ENCODE assay signal across 21 cellular contexts in the genomic region with DNA sequence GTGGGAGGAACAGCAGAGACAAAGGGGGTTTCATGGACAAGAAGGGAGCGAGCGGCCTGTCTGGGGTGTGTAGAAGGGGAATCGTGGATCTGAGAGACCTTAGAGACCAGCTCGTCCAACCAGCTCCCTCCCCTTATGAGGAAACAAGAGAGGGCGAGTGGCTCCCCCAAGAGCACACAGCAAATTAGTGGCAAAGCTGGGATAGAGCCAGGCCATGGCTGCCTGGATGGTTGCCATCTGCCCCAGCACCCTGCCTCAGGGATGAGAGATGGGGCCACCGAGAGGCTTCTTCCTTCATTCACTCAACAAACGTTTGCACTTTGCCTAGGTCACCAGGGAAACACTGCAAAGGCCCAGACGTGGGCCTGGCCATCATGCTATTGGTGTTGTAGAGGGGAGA. TPM values are rescaled to one million over a fixed set of nuclear protein-coding genes. Genes with fewer than 3 reads are reported as not detected.
A peak's percentile ranks its signal among the peaks of the same experiment; 100 is the strongest.
DNase-seq lines count a peak whose midpoint lies in the region; ATAC-seq, FAIRE-seq and TF ChIP-seq lines count a peak whose summit lies in the region.
"Had no signal": no experiment of that assay in that cellular context is flagged by ENCODE, and none has a peak within 500 bp of the region (broad histone marks: within the 10 kb centered on the region; RNA-seq: fewer than 3 reads in every experiment).

No MANE protein-coding gene starts in this region.

- no peak overlapping the region for H3K23ac ChIP-seq in mesendoderm (ENCODE audit: low read length)

- H3K4me1 Mint-ChIP-seq in T-helper 17 cell (peaks cover 6% of the 10 kb centered on the region), neural crest cell (peaks cover 17% of the 10 kb centered on the region)
- H3K4me1 Mint-ChIP-seq in stimulated activated effector memory CD8-positive, alpha-beta T cell treated with anti-CD3 and anti-CD28 coated beads, Interleukin-12 subunit alpha, Interleukin-12 subunit beta, amount 100 ng/mL, for 72 hours, result peaks cover 9% of the 10 kb centered on the region

- no peak for FAIRE-seq in K562 (lab: Jason Lieb, UNC)
- FAIRE-seq: GM12891, GM18507, H54 had no signal

- no peak overlapping the region for H2AK5ac ChIP-seq in mesendoderm (ENCODE audit: low read length)

- no peak overlapping the region for H3K18ac ChIP-seq in mesendoderm (ENCODE audit: low read length)

- H3K36me3 Mint-ChIP-seq in T-helper 17 cell (ENCODE audit: low read depth) (peaks cover 5% of the 10 kb centered on the region), neural crest cell (ENCODE audit: low read depth) (no peaks in the 10 kb centered on the region)
- peaks cover 6% of the 10 kb centered on the region for H3K36me3 Mint-ChIP-seq in stimulated activated effector memory CD8-positive, alpha-beta T cell treated with anti-CD3 and anti-CD28 coated beads, Interleukin-12 subunit alpha, Interleukin-12 subunit beta, amount 100 ng/mL, for 72 hours

- H3K27me3 ChIP-seq in K562 (ENCODE audit: control insufficient read depth in 2 of 2, insufficient read depth in 2 of 2, low read length in 2 of 2) (no peaks in the 10 kb centered on the region; a peak in 1 of 5 replicates), mesendoderm (ENCODE audit: insufficient read depth, low read length, poor library complexity) (no peaks in the 10 kb centered on the region), upper lobe of right lung (no peaks in the 10 kb centered on the region)

- no peak overlapping the region for H3K56ac ChIP-seq in mesendoderm (ENCODE audit: low read length)

- H3K27ac ChIP-seq in K562 (ENCODE audit: extremely low read depth, low read depth, low read length), result no peak overlapping the region
- no peak overlapping the region for H3K27ac ChIP-seq in mesendoderm (ENCODE audit: low read depth, low read length)
- no peak overlapping the region for H3K27ac ChIP-seq in upper lobe of right lung

- CTCF ChIA-PET in K562 (lab: Yijun Ruan, JAX; ENCODE audit: low intra/inter-chr PET ratio), result no interaction called here

- H4K5ac ChIP-seq in mesendoderm (ENCODE audit: low read length), result no peak overlapping the region

- TF ChIP-seq EP300 in K562 (IDR thresholded peaks at IDR 0.05; ENCODE audit: low read length), result no peak

- peaks cover 29% of the 10 kb centered on the region for H4K20me1 ChIP-seq in K562 (replicated peaks; ENCODE audit: control insufficient read depth, insufficient read depth, low read length)

- no peak overlapping the region for H2BK15ac ChIP-seq in mesendoderm (replicated peaks; ENCODE audit: low read depth)

- H3K36me3 ChIP-seq in K562 (ENCODE audit: control insufficient read depth, insufficient read depth, low read length), result no peaks in the 10 kb centered on the region
- no peaks in the 10 kb centered on the region for H3K36me3 ChIP-seq in mesendoderm (ENCODE audit: control insufficient read depth, insufficient read depth, low read length)
- H3K36me3 ChIP-seq in upper lobe of right lung, result no peaks in the 10 kb centered on the region
- H3K36me3 ChIP-seq: HAP-1 had no signal

- no peak overlapping the region for H3K9ac ChIP-seq in K562 (ENCODE audit: insufficient read depth in 1 of 2, low read depth in 2 of 2, low read length in 2 of 2)
- no peak overlapping the region for H3K9ac ChIP-seq in mesendoderm (ENCODE audit: low read length)

- H3K4ac ChIP-seq in mesendoderm (ENCODE audit: low read depth, low read length), result no peak overlapping the region

- H3K4me3 ChIP-seq in K562, result no peak overlapping the region
- H3K4me3 ChIP-seq in mesendoderm (ENCODE audit: low read length), result no peak overlapping the region
- no peak overlapping the region for H3K4me3 ChIP-seq in upper lobe of right lung
- H3K4me3 ChIP-seq: HAP-1 had no signal

- no peak overlapping the region for H3K4me2 ChIP-seq in K562 (ENCODE audit: insufficient read depth, low read length)
- H3K4me2 ChIP-seq in mesendoderm (ENCODE audit: low read length), result no peak overlapping the region

- ATAC-seq in T-helper 17 cell (no peak), K562 (no peak), upper lobe of right lung (no peak)
- no peak for ATAC-seq in stimulated activated effector memory CD8-positive, alpha-beta T cell treated with anti-CD3 and anti-CD28 coated beads, Interleukin-12 subunit alpha, Interleukin-12 subunit beta, amount 100 ng/mL, for 72 hours

- H3K79me1 ChIP-seq in mesendoderm (ENCODE audit: low read length), result no peaks in the 10 kb centered on the region

- in situ Hi-C loops in K562 (cut with MboI), result no loop called here

- H3K9me3 ChIP-seq in T-helper 17 cell (ENCODE audit: control insufficient read depth, low read length, poor library complexity, severe bottlenecking) (no peaks in the 10 kb centered on the region), K562 (replicated peaks; ENCODE audit: control insufficient read depth, insufficient read depth, low read depth, low read length) (no peaks in the 10 kb centered on the region), upper lobe of right lung (no peaks in the 10 kb centered on the region)
- H3K9me3 ChIP-seq: HAP-1 had no signal

- H3K27ac Mint-ChIP-seq in T-helper 17 cell (peak overlapping the region; percentile 49), neural crest cell (ENCODE audit: unreplicated experiment) (peak overlapping the region; percentile 87)
- H3K27ac Mint-ChIP-seq in stimulated activated effector memory CD8-positive, alpha-beta T cell treated with anti-CD3 and anti-CD28 coated beads, Interleukin-12 subunit alpha, Interleukin-12 subunit beta, amount 100 ng/mL, for 72 hours, result no peak overlapping the region
- H3K27ac Mint-ChIP-seq: CD4-positive, alpha-beta memory T cell; HFFc6 had no signal

- H3K79me2 ChIP-seq in K562 (ENCODE audit: control insufficient read depth, insufficient read depth, low read length) (no peaks in the 10 kb centered on the region), mesendoderm (ENCODE audit: control insufficient read depth, insufficient read depth, low read length) (no peaks in the 10 kb centered on the region)

- TF ChIP-seq POLR2A in K562 (conservative IDR thresholded peaks at IDR 0.05), result no peak

- H4K8ac ChIP-seq in mesendoderm (ENCODE audit: low read depth, low read length), result no peak overlapping the region

- no peak for TF ChIP-seq RAD21 in K562 (CRISPR knock-in tag; conservative IDR thresholded peaks at IDR 0.05 in 1 of 2, IDR thresholded peaks at IDR 0.05 in 1 of 2)

- H3K4me3 Mint-ChIP-seq in T-helper 17 cell (peak overlapping the region; percentile 16), neural crest cell (no peak overlapping the region)
- no peak overlapping the region for H3K4me3 Mint-ChIP-seq in stimulated activated effector memory CD8-positive, alpha-beta T cell treated with anti-CD3 and anti-CD28 coated beads, Interleukin-12 subunit alpha, Interleukin-12 subunit beta, amount 100 ng/mL, for 72 hours
- H3K4me3 Mint-ChIP-seq: CD4-positive, alpha-beta memory T cell; HFFc6 had no signal

- no TSS peak for BruUV-seq in K562 (replicated peaks; lab: Mats Ljungman, UMichigan)

- no peaks in the 10 kb centered on the region for H3K9me3 Mint-ChIP-seq in neural crest cell
- H3K9me3 Mint-ChIP-seq in stimulated activated effector memory CD8-positive, alpha-beta T cell treated with anti-CD3 and anti-CD28 coated beads, Interleukin-12 subunit alpha, Interleukin-12 subunit beta, amount 100 ng/mL, for 72 hours, result no peaks in the 10 kb centered on the region
- H3K9me3 Mint-ChIP-seq: CD4-positive, alpha-beta memory T cell; HFFc6 had no signal

- H2BK120ac ChIP-seq in mesendoderm (ENCODE audit: low read depth, low read length), result no peak overlapping the region

- H3K4me1 ChIP-seq in K562 (replicated peaks in 1 of 2; ENCODE audit: control insufficient read depth in 2 of 2, insufficient read depth in 2 of 2, low read length in 2 of 2) (peaks cover 0 to 18% of the 10 kb centered on the region in 2 experiments; a peak in 3 of 5 replicates), mesendoderm (ENCODE audit: control insufficient read depth, low read depth, low read length) (no peaks in the 10 kb centered on the region), upper lobe of right lung (peaks cover 4% of the 10 kb centered on the region)
- H3K4me1 ChIP-seq: HAP-1 had no signal

- no peak overlapping the region for H2BK5ac ChIP-seq in mesendoderm (ENCODE audit: low read length)

- 24% methylated on average over 6 of the region's 8 CpGs for WGBS in K562 (ENCODE audit: insufficient coverage, low coverage, missing lambda C conversion rate)
- WGBS in mesendoderm (ENCODE audit: extremely low coverage, insufficient coverage, low lambda C conversion rate), result no CpG with 5 or more reads among the region's 8 CpGs

- H3K9me1 ChIP-seq in K562 (ENCODE audit: control insufficient read depth, insufficient read depth, low read length), result no peaks in the 10 kb centered on the region

- no peak for DNase-seq in T-helper 17 cell
- no peak for DNase-seq in K562 (ENCODE audit: extremely low read depth in 1 of 4, low spot score in 3 of 4)
- DNase-seq in neural crest cell (ENCODE audit: low read depth, low spot score), result no peak
- no peak for DNase-seq in mesendoderm
- DNase-seq in stimulated activated effector memory CD8-positive, alpha-beta T cell treated with anti-CD3 and anti-CD28 coated beads, Interleukin-12 subunit alpha, Interleukin-12 subunit beta, amount 100 ng/mL, for 72 hours (ENCODE audit: low spot score in 2 of 2), result no peak
- no peak for DNase-seq in upper lobe of right lung
- DNase-seq: C1 segment of cervical spinal cord; Calu3; CD4-positive, alpha-beta memory T cell; COR-L47; DMS53; DMS79 treated with DMSO at 0.1 percent for 48 hours; GF-D8; GOT3; HFFc6 had no signal

- TF ChIP-seq CTCF in K562 (IDR thresholded peaks at IDR 0.05 in 2 of 3, conservative IDR thresholded peaks at IDR 0.05 in 1 of 3; ENCODE audit: insufficient read depth in 2 of 3, low read depth in 1 of 3, low read length in 3 of 3) (no peak), neural crest cell (conservative IDR thresholded peaks at IDR 0.05) (no peak), upper lobe of right lung (IDR thresholded peaks at IDR 0.05) (no peak)

- H3K27me3 Mint-ChIP-seq in T-helper 17 cell (peaks cover 17% of the 10 kb centered on the region), neural crest cell (ENCODE audit: low read depth) (peaks cover 19% of the 10 kb centered on the region)

- no peak overlapping the region for H2AFZ ChIP-seq in K562 (ENCODE audit: low read depth, low read length)

- intact Hi-C loops in K562 (cut with micrococcal nuclease) (no loop called here), upper lobe of right lung (cut with DNase I) (no loop called here)

- POLR2A ChIA-PET in K562 (lab: Yijun Ruan, JAX), result interaction anchor here (0.7 to 1.1 kb wide), 2 partner anchors 8 to 9 kb away, joined by 3 to 4 read pairs; no protein-coding TSS in a partner anchor

RNA-seq across cellular contexts. Expression of gene MAPK8IP1, which starts 4.1 kb away (rescaled TPM):
- total RNA-seq in T-helper 17 cell (10 to 100 TPM in 1 of 2 donors, 1 to 10 TPM in 1; 7.6 to 10.2 TPM), K562 (2014; rRNA removed) (5.4 and 8.0 TPM in 2 replicates), K562 (2014; rRNA removed; fragmentation: Illumina TruSeq; extraction: Trizol) (0.89 and 1.5 TPM in 2 replicates), K562 (2015; rRNA removed; fragmentation: Illumina TruSeq; extraction: Trizol) (2.1 and 2.3 TPM in 2 replicates), K562 (2021) (6.6 and 6.9 TPM in 2 replicates), neural crest cell (36.6 and 38.7 TPM in 2 replicates), upper lobe of right lung (6.4 TPM)
- total RNA-seq in K562 (2011; cell fraction: chromatin; rRNA removed; ENCODE audit: low replicate concordance), result 1.4 and 6.4 TPM in 2 replicates
- total RNA-seq in K562 (2011; cell fraction: nucleolus; rRNA removed), result 4.3 and 4.5 TPM in 2 replicates
- total RNA-seq in K562 (2011; cell fraction: nucleoplasm; rRNA removed), result 2.4 and 2.6 TPM in 2 replicates
- polyA plus RNA-seq in K562 (2011; rRNA removed) (2.5 and 3.9 TPM in 2 replicates), K562 (2014; fragmentation: Illumina TruSeq; extraction: Trizol) (2.9 and 4.0 TPM in 2 replicates), K562 (2014; fragmentation: Nextera tagmentation; extraction: Ambion mirVana) (under 1 TPM; 0.13 to 0.14 TPM), K562 (2014; rRNA removed) (4.3 and 4.9 TPM in 2 replicates)
- polyA plus RNA-seq in K562 (2011; cell fraction: cytosol; rRNA removed), result 4.4 and 9.8 TPM in 2 replicates
- polyA plus RNA-seq in K562 (2011; cell fraction: nucleus; rRNA removed), result 7.2 and 11.0 TPM in 2 replicates
- 3.3 and 3.7 TPM in 2 replicates for polyA plus RNA-seq in K562 (2012)
- polyA minus RNA-seq in K562 (2011; rRNA and poly(A)+ RNA removed), result 1.6 and 1.7 TPM in 2 replicates
- 4.6 and 9.6 TPM in 2 replicates for polyA minus RNA-seq in K562 (2011; cell fraction: cytosol; rRNA and poly(A)+ RNA removed)
- 1.5 and 1.7 TPM in 2 replicates for polyA minus RNA-seq in K562 (2011; cell fraction: nucleus; rRNA and poly(A)+ RNA removed)
- polyA plus RNA-seq in mesendoderm (2013, experiment 1 of 2), result 14.5 TPM
- polyA plus RNA-seq in mesendoderm (2013, experiment 2 of 2), result 15.2 TPM

RNA-seq across cellular contexts. Expression of gene FREY1, which starts 17.5 kb away (rescaled TPM):
- total RNA-seq in T-helper 17 cell (1 to 10 TPM; 3.1 to 3.2 TPM), K562 (2014; rRNA removed) (1.5 TPM in 1 of 2 replicates, not detected in the other), K562 (2014; rRNA removed; fragmentation: Illumina TruSeq; extraction: Trizol) (not detected in 2 replicates), K562 (2015; rRNA removed; fragmentation: Illumina TruSeq; extraction: Trizol) (0.83 and 1.1 TPM in 2 replicates), K562 (2021) (0.76 and 1.1 TPM in 2 replicates), neural crest cell (2.5 and 3.3 TPM in 2 replicates), upper lobe of right lung (0.75 TPM)
- 1.1 and 7.5 TPM in 2 replicates for total RNA-seq in K562 (2011; cell fraction: chromatin; rRNA removed; ENCODE audit: low replicate concordance)
- total RNA-seq in K562 (2011; cell fraction: nucleolus; rRNA removed), result 3.9 and 5.7 TPM in 2 replicates
- 3.1 and 4.0 TPM in 2 replicates for total RNA-seq in K562 (2011; cell fraction: nucleoplasm; rRNA removed)
- polyA plus RNA-seq in K562 (2011; rRNA removed) (0.28 TPM in 1 of 2 replicates, not detected in the other), K562 (2014; fragmentation: Illumina TruSeq; extraction: Trizol) (0.25 TPM in 1 of 2 replicates, not detected in the other), K562 (2014; fragmentation: Nextera tagmentation; extraction: Ambion mirVana) (not detected), K562 (2014; rRNA removed) (not detected in 2 replicates)
- polyA plus RNA-seq in K562 (2011; cell fraction: cytosol; rRNA removed), result 0.72 and 0.74 TPM in 2 replicates
- polyA plus RNA-seq in K562 (2011; cell fraction: nucleus; rRNA removed), result 1.00 and 1.8 TPM in 2 replicates
- polyA plus RNA-seq in K562 (2012), result 0.47 and 0.65 TPM in 2 replicates
- polyA minus RNA-seq in K562 (2011; rRNA and poly(A)+ RNA removed), result 0.66 TPM in 1 of 2 replicates, not detected in the other
- polyA minus RNA-seq in K562 (2011; cell fraction: cytosol; rRNA and poly(A)+ RNA removed), result not detected in 2 replicates
- 4.4 and 5.3 TPM in 2 replicates for polyA minus RNA-seq in K562 (2011; cell fraction: nucleus; rRNA and poly(A)+ RNA removed)
- polyA plus RNA-seq in mesendoderm (2013, experiment 1 of 2), result 0.38 TPM
- 0.34 TPM for polyA plus RNA-seq in mesendoderm (2013, experiment 2 of 2)
- polyA plus RNA-seq: CD4-positive, alpha-beta memory T cell had no signal

RNA-seq across cellular contexts. Expression of gene PEX16, which starts 28.1 kb away (rescaled TPM):
- total RNA-seq in T-helper 17 cell (10 to 100 TPM; 59.1 to 64.2 TPM), K562 (2014; rRNA removed) (43.9 and 48.4 TPM in 2 replicates), K562 (2014; rRNA removed; fragmentation: Illumina TruSeq; extraction: Trizol) (6.0 and 8.9 TPM in 2 replicates), K562 (2015; rRNA removed; fragmentation: Illumina TruSeq; extraction: Trizol) (16.2 and 22.5 TPM in 2 replicates), K562 (2021) (33.7 and 37.3 TPM in 2 replicates), neural crest cell (27.6 and 29.6 TPM in 2 replicates), upper lobe of right lung (27.6 TPM)
- 11.5 and 39.4 TPM in 2 replicates for total RNA-seq in K562 (2011; cell fraction: chromatin; rRNA removed; ENCODE audit: low replicate concordance)
- total RNA-seq in K562 (2011; cell fraction: nucleolus; rRNA removed), result 47.2 and 58.2 TPM in 2 replicates
- total RNA-seq in K562 (2011; cell fraction: nucleoplasm; rRNA removed), result 22.8 and 24.3 TPM in 2 replicates
- polyA plus RNA-seq in K562 (2011; rRNA removed) (14.6 and 16.6 TPM in 2 replicates), K562 (2014; fragmentation: Illumina TruSeq; extraction: Trizol) (7.5 and 20.4 TPM in 2 replicates), K562 (2014; fragmentation: Nextera tagmentation; extraction: Ambion mirVana) (1 to 10 TPM; 1.5 to 3.9 TPM), K562 (2014; rRNA removed) (30.8 and 38.3 TPM in 2 replicates)
- 17.9 and 33.5 TPM in 2 replicates for polyA plus RNA-seq in K562 (2011; cell fraction: cytosol; rRNA removed)
- 42.7 and 61.1 TPM in 2 replicates for polyA plus RNA-seq in K562 (2011; cell fraction: nucleus; rRNA removed)
- polyA plus RNA-seq in K562 (2012), result 18.8 and 30.4 TPM in 2 replicates
- 7.6 and 8.4 TPM in 2 replicates for polyA minus RNA-seq in K562 (2011; rRNA and poly(A)+ RNA removed)
- polyA minus RNA-seq in K562 (2011; cell fraction: cytosol; rRNA and poly(A)+ RNA removed), result 15.4 and 23.8 TPM in 2 replicates
- 24.3 and 25.0 TPM in 2 replicates for polyA minus RNA-seq in K562 (2011; cell fraction: nucleus; rRNA and poly(A)+ RNA removed)
- polyA plus RNA-seq in mesendoderm (2013, experiment 1 of 2), result 13.3 TPM
- polyA plus RNA-seq in mesendoderm (2013, experiment 2 of 2), result 14.2 TPM

RNA-seq across cellular contexts. Expression of gene LARGE2, which starts 32.9 kb away (rescaled TPM):
- total RNA-seq in T-helper 17 cell (1 to 10 TPM; 3.9 to 7.9 TPM), K562 (2014; rRNA removed) (6.6 and 8.7 TPM in 2 replicates), K562 (2014; rRNA removed; fragmentation: Illumina TruSeq; extraction: Trizol) (1.7 and 2.5 TPM in 2 replicates), K562 (2015; rRNA removed; fragmentation: Illumina TruSeq; extraction: Trizol) (2.6 and 2.7 TPM in 2 replicates), K562 (2021) (12.6 and 14.1 TPM in 2 replicates), neural crest cell (0.48 TPM in 1 of 2 replicates, not detected in the other), upper lobe of right lung (6.0 TPM)
- total RNA-seq in K562 (2011; cell fraction: chromatin; rRNA removed; ENCODE audit: low replicate concordance), result 10.2 and 37.1 TPM in 2 replicates
- total RNA-seq in K562 (2011; cell fraction: nucleolus; rRNA removed), result 31.2 and 41.2 TPM in 2 replicates
- 24.0 and 27.8 TPM in 2 replicates for total RNA-seq in K562 (2011; cell fraction: nucleoplasm; rRNA removed)
- polyA plus RNA-seq in K562 (2011; rRNA removed) (7.2 and 12.7 TPM in 2 replicates), K562 (2014; fragmentation: Illumina TruSeq; extraction: Trizol) (8.9 and 16.3 TPM in 2 replicates), K562 (2014; fragmentation: Nextera tagmentation; extraction: Ambion mirVana) (under 1 TPM; 0.56 to 0.80 TPM), K562 (2014; rRNA removed) (12.4 and 15.8 TPM in 2 replicates)
- polyA plus RNA-seq in K562 (2011; cell fraction: cytosol; rRNA removed), result 14.0 and 25.6 TPM in 2 replicates
- 41.1 and 66.6 TPM in 2 replicates for polyA plus RNA-seq in K562 (2011; cell fraction: nucleus; rRNA removed)
- 6.0 and 6.7 TPM in 2 replicates for polyA plus RNA-seq in K562 (2012)
- 2.7 and 3.1 TPM in 2 replicates for polyA minus RNA-seq in K562 (2011; rRNA and poly(A)+ RNA removed)
- 4.4 and 4.6 TPM in 2 replicates for polyA minus RNA-seq in K562 (2011; cell fraction: cytosol; rRNA and poly(A)+ RNA removed)
- polyA minus RNA-seq in K562 (2011; cell fraction: nucleus; rRNA and poly(A)+ RNA removed), result 7.1 and 8.6 TPM in 2 replicates
- polyA plus RNA-seq in mesendoderm (2013, experiment 1 of 2), result 56.4 TPM
- 57.6 TPM for polyA plus RNA-seq in mesendoderm (2013, experiment 2 of 2)
- total RNA-seq: A172, G401, HFFc6 had no signal

RNA-seq across cellular contexts. Expression of gene CRY2, which starts 42.3 kb away (rescaled TPM):
- total RNA-seq in T-helper 17 cell (100 to 1,000 TPM; 200 to 224 TPM), K562 (2014; rRNA removed) (15.1 and 18.3 TPM in 2 replicates), K562 (2014; rRNA removed; fragmentation: Illumina TruSeq; extraction: Trizol) (8.5 and 10.4 TPM in 2 replicates), K562 (2015; rRNA removed; fragmentation: Illumina TruSeq; extraction: Trizol) (10.9 and 13.3 TPM in 2 replicates), K562 (2021) (23.9 and 24.0 TPM in 2 replicates), neural crest cell (19.0 and 23.8 TPM in 2 replicates), upper lobe of right lung (54.2 TPM)
- 74.3 and 112 TPM in 2 replicates for total RNA-seq in K562 (2011; cell fraction: chromatin; rRNA removed; ENCODE audit: low replicate concordance)
- 59.2 and 64.6 TPM in 2 replicates for total RNA-seq in K562 (2011; cell fraction: nucleolus; rRNA removed)
- 69.7 and 90.4 TPM in 2 replicates for total RNA-seq in K562 (2011; cell fraction: nucleoplasm; rRNA removed)
- polyA plus RNA-seq in K562 (2011; rRNA removed) (15.8 and 21.7 TPM in 2 replicates), K562 (2014; fragmentation: Illumina TruSeq; extraction: Trizol) (14.5 and 14.8 TPM in 2 replicates), K562 (2014; fragmentation: Nextera tagmentation; extraction: Ambion mirVana) (1 to 10 TPM; 2.3 to 3.3 TPM), K562 (2014; rRNA removed) (13.5 and 17.1 TPM in 2 replicates)
- 16.3 and 16.9 TPM in 2 replicates for polyA plus RNA-seq in K562 (2011; cell fraction: cytosol; rRNA removed)
- polyA plus RNA-seq in K562 (2011; cell fraction: nucleus; rRNA removed), result 59.5 and 77.3 TPM in 2 replicates
- 10.6 and 11.5 TPM in 2 replicates for polyA plus RNA-seq in K562 (2012)
- polyA minus RNA-seq in K562 (2011; rRNA and poly(A)+ RNA removed), result 27.1 and 32.0 TPM in 2 replicates
- polyA minus RNA-seq in K562 (2011; cell fraction: cytosol; rRNA and poly(A)+ RNA removed), result 17.7 and 18.3 TPM in 2 replicates
- 28.8 and 31.0 TPM in 2 replicates for polyA minus RNA-seq in K562 (2011; cell fraction: nucleus; rRNA and poly(A)+ RNA removed)
- polyA plus RNA-seq in mesendoderm (2013, experiment 1 of 2), result 5.1 TPM
- 5.1 TPM for polyA plus RNA-seq in mesendoderm (2013, experiment 2 of 2)
